14 cellular contexts compared by ENCODE assay signal in genomic region chr9:87189006-87189405, GRCh38.
DNase-seq lines count a peak whose midpoint lies in the region; ATAC-seq and TF ChIP-seq lines count a peak whose summit lies in the region.
"Had no signal": no experiment of that assay in that cellular context is flagged by ENCODE, and none has a peak within 500 bp of the region (broad histone marks: within the 10 kb centered on the region; RNA-seq: fewer than 3 reads in every experiment).

No MANE protein-coding gene starts in this region.

- H2BK15ac ChIP-seq in IMR-90 (ENCODE audit: low read depth, low read length) = no peak overlapping the region
- H2BK15ac ChIP-seq in mesenchymal stem cell (ENCODE audit: low read depth, poor library complexity, severe bottlenecking) = no peak overlapping the region

- H4K91ac ChIP-seq in IMR-90 (ENCODE audit: insufficient read depth, low read depth, low read length) = peak overlapping the region; percentile 57
- H4K91ac ChIP-seq in mesenchymal stem cell (ENCODE audit: low read length) = no peak overlapping the region

- H3K36me3 Mint-ChIP-seq in T-helper 2 cell treated with Interferon-gamma antibody and Interleukin-4, amounts not matched to agents 5 μg/mL and 100 μg/mL, for 36 hours (ENCODE audit: low read depth) = no peaks in the 10 kb centered on the region
- no peaks in the 10 kb centered on the region for H3K36me3 Mint-ChIP-seq in activated CD4-positive, alpha-beta T cell treated with anti-CD3 and anti-CD28 coated beads for 36 hours (ENCODE audit: low read depth)
- H3K36me3 Mint-ChIP-seq: CD14-positive monocyte; CD8-positive, alpha-beta T cell had no signal

- no peaks in the 10 kb centered on the region for H3K27me3 ChIP-seq in IMR-90 (ENCODE audit: control insufficient read depth, insufficient read depth, low read length)
- H3K27me3 ChIP-seq in mesenchymal stem cell (ENCODE audit: control insufficient read depth in 1 of 2, insufficient read depth in 1 of 2, low read length in 2 of 2) = no peaks in the 10 kb centered on the region

- H3K27me3 Mint-ChIP-seq in T-helper 2 cell treated with Interferon-gamma antibody and Interleukin-4, amounts not matched to agents 5 μg/mL and 100 μg/mL, for 36 hours (ENCODE audit: low read depth) = no peaks in the 10 kb centered on the region
- H3K27me3 Mint-ChIP-seq in activated CD4-positive, alpha-beta T cell treated with anti-CD3 and anti-CD28 coated beads for 36 hours = peaks cover 26% of the 10 kb centered on the region

- no TSS peak for BruUV-seq in IMR-90 (replicated peaks; lab: Mats Ljungman, UMichigan)

- H3K9ac ChIP-seq in IMR-90 (ENCODE audit: low read depth, low read length) (no peak overlapping the region), mesenchymal stem cell (ENCODE audit: low read length) (no peak overlapping the region)

- H2BK20ac ChIP-seq in IMR-90 (ENCODE audit: low read depth, low read length) = no peak overlapping the region

- no peak overlapping the region for H4K5ac ChIP-seq in IMR-90 (ENCODE audit: low read depth, low read length)

- H3K4me3 ChIP-seq in IMR-90 (ENCODE audit: insufficient read depth, low read depth, low read length) (no peak overlapping the region), choroid plexus epithelial cell (ENCODE audit: low read depth, low read length) (no peak overlapping the region), mesenchymal stem cell (ENCODE audit: insufficient read depth in 1 of 2, low read depth in 1 of 2, low read length in 2 of 2) (no peak overlapping the region)
- H3K4me3 ChIP-seq: A549 had no signal

- 0 out of 2 replicates have a peak, but pooled peaks cover under 1% of the 10 kb centered on the region for H4K20me1 ChIP-seq in IMR-90 (ENCODE audit: insufficient read depth, low read length)

- H3K79me1 ChIP-seq in IMR-90 (ENCODE audit: low read depth in 1 of 2, low read length in 2 of 2) (no peaks in the 10 kb centered on the region), mesenchymal stem cell (replicated peaks; ENCODE audit: low read length, poor library complexity, severe bottlenecking) (no peaks in the 10 kb centered on the region)

- H3K4ac ChIP-seq in IMR-90 (ENCODE audit: low read depth, low read length) (no peak overlapping the region), mesenchymal stem cell (ENCODE audit: low read depth in 1 of 2, low read length in 2 of 2) (no peak overlapping the region)

- in situ Hi-C loops in IMR-90 (cut with MboI; ENCODE audit: low sequenced_read_pairs) = no loop called here

- no peak overlapping the region for H3K56ac ChIP-seq in IMR-90 (ENCODE audit: extremely low read depth, insufficient read depth, low read length)

- H3K9me3 ChIP-seq in IMR-90 (ENCODE audit: control insufficient read depth, insufficient read depth, low read length) = no peaks in the 10 kb centered on the region
- H3K9me3 ChIP-seq in mesenchymal stem cell (ENCODE audit: control insufficient read depth, low read length) = no peaks in the 10 kb centered on the region
- H3K9me3 ChIP-seq: A549 had no signal

- H3K27ac Mint-ChIP-seq in T-helper 2 cell treated with Interferon-gamma antibody and Interleukin-4, amounts not matched to agents 5 μg/mL and 100 μg/mL, for 36 hours = no peak overlapping the region
- no peak overlapping the region for H3K27ac Mint-ChIP-seq in activated CD4-positive, alpha-beta T cell treated with anti-CD3 and anti-CD28 coated beads for 36 hours
- H3K27ac Mint-ChIP-seq: CD14-positive monocyte; CD8-positive, alpha-beta T cell had no signal

- CTCF ChIA-PET in IMR-90 (lab: Yijun Ruan, JAX) = interaction anchor here (1.2 kb wide), 1 partner anchor 17 kb away, joined by 3 read pairs; no protein-coding TSS in a partner anchor
- CTCF ChIA-PET in activated CD4-positive, alpha-beta T cell treated with anti-CD3 and anti-CD28 coated beads for 36 hours (lab: Charles Lee) = no interaction called here

- POLR2A ChIA-PET in IMR-90 (lab: Charles Lee; ENCODE audit: unreplicated experiment) = no interaction called here
- POLR2A ChIA-PET in activated CD4-positive, alpha-beta T cell treated with anti-CD3 and anti-CD28 coated beads for 36 hours (lab: Charles Lee) = no interaction called here

- peak overlapping the region; percentile 57; the same call in 1 of the 2 replicates for H2BK120ac ChIP-seq in IMR-90 (ENCODE audit: low read depth, low read length)
- H2BK120ac ChIP-seq in mesenchymal stem cell (ENCODE audit: low read depth, low read length) = no peak overlapping the region

- H3K4me1 ChIP-seq in IMR-90 (ENCODE audit: control insufficient read depth, insufficient read depth, low read length) (peaks cover 18% of the 10 kb centered on the region), mesenchymal stem cell (ENCODE audit: control insufficient read depth, insufficient read depth, low read depth, low read length) (peaks cover 2% of the 10 kb centered on the region)
- H3K4me1 ChIP-seq: A549 had no signal

- H3K36me3 ChIP-seq in IMR-90 (ENCODE audit: control insufficient read depth, insufficient read depth, low read length) (no peaks in the 10 kb centered on the region), mesenchymal stem cell (ENCODE audit: control insufficient read depth in 1 of 2, insufficient read depth in 2 of 2, low read depth in 1 of 2, low read length in 2 of 2) (no peaks in the 10 kb centered on the region)

- H2AK5ac ChIP-seq in IMR-90 (ENCODE audit: low read depth, low read length) = no peak overlapping the region
- H2AK5ac ChIP-seq in mesenchymal stem cell (ENCODE audit: low read length, severe bottlenecking) = peak overlapping the region; percentile 71

- H2BK5ac ChIP-seq in IMR-90 (ENCODE audit: low read depth, low read length, poor library complexity, severe bottlenecking) (no peak overlapping the region), mesenchymal stem cell (ENCODE audit: low read depth, low read length, poor library complexity, severe bottlenecking) (no peak overlapping the region)

- dilution Hi-C loops in IMR-90 (cut with HindIII; ENCODE audit: low sequenced_read_pairs, unreplicated experiment) = no loop called here

- no peaks in the 10 kb centered on the region for H3K9me3 Mint-ChIP-seq in T-helper 2 cell treated with Interferon-gamma antibody and Interleukin-4, amounts not matched to agents 5 μg/mL and 100 μg/mL, for 36 hours
- no peaks in the 10 kb centered on the region for H3K9me3 Mint-ChIP-seq in activated CD4-positive, alpha-beta T cell treated with anti-CD3 and anti-CD28 coated beads for 36 hours (ENCODE audit: low read depth)
- H3K9me3 Mint-ChIP-seq: CD8-positive, alpha-beta T cell had no signal

- H3K14ac ChIP-seq in IMR-90 (replicated peaks; ENCODE audit: low read depth, low read length) (no peak overlapping the region), mesenchymal stem cell (ENCODE audit: low read length in 2 of 2) (no peak overlapping the region)

- TF ChIP-seq CTCF in IMR-90 (conservative IDR thresholded peaks at IDR 0.05; ENCODE audit: low read depth, low read length) (no peak), choroid plexus epithelial cell (conservative IDR thresholded peaks at IDR 0.05; ENCODE audit: low read depth, low read length) (no peak)

- TF ChIP-seq RAD21 in IMR-90 (IDR thresholded peaks at IDR 0.05; ENCODE audit: low read length) = no peak

- peaks cover 18% of the 10 kb centered on the region for H3K9me1 ChIP-seq in IMR-90 (ENCODE audit: insufficient read depth, low read length)

- ATAC-seq in IMR-90 (ENCODE audit: low read depth) (peak; percentile 66), GM18867 (IDR thresholded peaks at IDR 0.05; ENCODE audit: unreplicated experiment) (no peak)
- no peak for ATAC-seq in activated CD4-positive, alpha-beta T cell treated with anti-CD3 and anti-CD28 coated beads for 36 hours
- ATAC-seq: A549; CD8-positive, alpha-beta T cell had no signal

- H2BK12ac ChIP-seq in mesenchymal stem cell (ENCODE audit: low read length in 2 of 2) = no peak overlapping the region

- no peak overlapping the region for H3K4me2 ChIP-seq in IMR-90 (ENCODE audit: low read depth, low read length)
- H3K4me2 ChIP-seq in mesenchymal stem cell (ENCODE audit: low read length, poor library complexity, severe bottlenecking) = no peak overlapping the region
- H3K4me2 ChIP-seq: A549 had no signal

- H3K18ac ChIP-seq in IMR-90 (ENCODE audit: low read depth, low read length) (no peak overlapping the region), mesenchymal stem cell (ENCODE audit: low read depth in 1 of 2, low read length in 2 of 2) (peak overlapping the region in 1 of 2 experiments; percentile 29)

- H3K23ac ChIP-seq in IMR-90 (ENCODE audit: low read depth, low read length) = no peak overlapping the region
- no peak overlapping the region for H3K23ac ChIP-seq in mesenchymal stem cell (ENCODE audit: low read length in 2 of 2)

- intact Hi-C loops in IMR-90 (cut with micrococcal nuclease) = no loop called here
- intact Hi-C loops in activated CD4-positive, alpha-beta T cell treated with anti-CD3 and anti-CD28 coated beads for 36 hours (cut with DNase I, micrococcal nuclease) = no loop called here

- no peak overlapping the region for H3K4me3 Mint-ChIP-seq in T-helper 2 cell treated with Interferon-gamma antibody and Interleukin-4, amounts not matched to agents 5 μg/mL and 100 μg/mL, for 36 hours
- H3K4me3 Mint-ChIP-seq in activated CD4-positive, alpha-beta T cell treated with anti-CD3 and anti-CD28 coated beads for 36 hours = no peak overlapping the region
- H3K4me3 Mint-ChIP-seq: CD14-positive monocyte; CD8-positive, alpha-beta T cell had no signal

- no peak overlapping the region for H2AK9ac ChIP-seq in IMR-90 (replicated peaks; ENCODE audit: low read depth, low read length, poor library complexity)

- DNase-seq in IMR-90 (peak; percentile 81), choroid plexus epithelial cell (ENCODE audit: low read depth) (peak; percentile 63), mesenchymal stem cell (peak; percentile 76)
- no peak for DNase-seq in T-helper 2 cell treated with Interferon-gamma antibody and Interleukin-4, amounts not matched to agents 5 μg/mL and 100 μg/mL, for 36 hours (ENCODE audit: low spot score)
- no peak for DNase-seq in activated CD4-positive, alpha-beta T cell treated with anti-CD3 and anti-CD28 coated beads for 36 hours
- DNase-seq: CD8-positive, alpha-beta T cell; COR-L47; DMS153; DMS79 treated with DMSO at 0.1 percent for 48 hours; EL; H7 had no signal

- H2AFZ ChIP-seq in IMR-90 (replicated peaks; ENCODE audit: low read length, poor library complexity) (no peak overlapping the region), mesenchymal stem cell (ENCODE audit: low read depth, low read length) (no peak overlapping the region)

- TF ChIP-seq POLR2A in IMR-90 (IDR thresholded peaks at IDR 0.05; ENCODE audit: low read depth, low read length) = no peak

- H4K8ac ChIP-seq in IMR-90 (ENCODE audit: low read depth in 2 of 2, low read length in 2 of 2) = no peak overlapping the region
- no peak overlapping the region for H4K8ac ChIP-seq in mesenchymal stem cell (ENCODE audit: low read length)

- no CpG with 5 or more reads among the region's 4 CpGs for WGBS in IMR-90 (ENCODE audit: extremely low coverage in 2 of 2, insufficient read length in 1 of 2), 2 experiments
- WGBS in mesenchymal stem cell = 66% methylated on average over 2 of the region's 4 CpGs

- no peaks in the 10 kb centered on the region for H3K4me1 Mint-ChIP-seq in T-helper 2 cell treated with Interferon-gamma antibody and Interleukin-4, amounts not matched to agents 5 μg/mL and 100 μg/mL, for 36 hours (ENCODE audit: low read depth)
- H3K4me1 Mint-ChIP-seq in activated CD4-positive, alpha-beta T cell treated with anti-CD3 and anti-CD28 coated beads for 36 hours = no peaks in the 10 kb centered on the region
- H3K4me1 Mint-ChIP-seq: CD14-positive monocyte had no signal

- H3K27ac ChIP-seq in IMR-90 (ENCODE audit: insufficient read depth, low read length) (no peak overlapping the region), mesenchymal stem cell (ENCODE audit: low read length, poor library complexity, severe bottlenecking) (no peak overlapping the region)
- H3K27ac ChIP-seq: A549 had no signal

Comparison
In these comparisons a context has a peak if more than half of its experiments do, and no peak if none do; other contexts are left out.
1. DNase-seq: peak in IMR-90 (single experiment), choroid plexus epithelial cell (single experiment) and mesenchymal stem cell (single experiment); none in T-helper 2 cell treated with Interferon-gamma antibody and Interleukin-4, amounts not matched to agents 5 μg/mL and 100 μg/mL, for 36 hours (single experiment) and activated CD4-positive, alpha-beta T cell treated with anti-CD3 and anti-CD28 coated beads for 36 hours (single experiment).